Comparison of ENCODE assay signal across 12 cellular contexts in the genomic region with DNA sequence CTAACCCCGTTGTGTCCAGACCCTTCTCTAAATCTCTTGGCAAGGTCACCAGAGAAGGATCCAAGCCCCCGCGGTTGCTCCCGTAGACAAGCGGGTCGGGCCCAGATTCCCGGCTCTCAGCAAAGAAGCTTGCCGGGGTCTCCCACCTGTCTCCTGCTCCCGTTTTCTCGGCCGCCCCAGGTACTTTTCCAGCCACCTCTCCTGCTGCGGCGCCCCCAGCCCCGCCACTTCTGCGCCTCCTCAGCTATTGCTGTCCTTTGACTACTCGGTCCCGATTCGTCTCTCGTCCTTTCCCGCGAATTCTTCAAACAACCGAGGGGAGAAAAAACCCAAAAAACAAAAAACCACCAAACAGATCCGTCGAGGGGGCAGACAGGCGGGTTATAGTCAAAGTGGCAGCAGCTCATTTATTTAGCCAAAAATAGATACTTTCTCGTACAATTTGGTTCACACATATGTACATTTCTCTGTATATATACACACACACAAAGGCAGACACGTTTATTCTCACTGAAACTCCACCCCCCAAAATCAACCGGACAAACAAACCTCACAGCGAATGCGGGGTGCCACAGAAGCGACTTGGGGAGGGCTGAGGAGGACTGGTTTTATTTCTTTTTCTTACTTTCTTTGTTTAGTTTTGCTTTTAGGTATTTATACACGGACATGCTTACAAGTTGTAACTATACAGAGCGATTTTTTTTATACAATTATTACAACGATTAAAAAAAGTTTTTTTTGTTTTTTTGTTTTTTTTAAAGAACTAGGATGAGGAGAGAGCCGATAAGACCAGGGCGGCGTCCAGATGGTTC. TPM values are rescaled to one million over a fixed set of nuclear protein-coding genes. Genes with fewer than 3 reads are reported as not detected.
DNase-seq lines count a peak whose midpoint lies in the region; ATAC-seq and TF ChIP-seq lines count a peak whose summit lies in the region.
"Had no signal": no experiment of that assay in that cellular context is flagged by ENCODE, and none has a peak within 500 bp of the region (broad histone marks: within the 10 kb centered on the region; RNA-seq: fewer than 3 reads in every experiment).

No MANE protein-coding gene starts in this region.

- H3K36me3 ChIP-seq in iPS-18a (ENCODE audit: control insufficient read depth, low read depth, low read length) = no peaks in the 10 kb centered on the region
- H3K36me3 ChIP-seq in smooth muscle cell (ENCODE audit: low read depth) = no peaks in the 10 kb centered on the region
- no peaks in the 10 kb centered on the region for H3K36me3 ChIP-seq in testis (ENCODE audit: low read depth, missing control alignments)
- H3K36me3 ChIP-seq in WERI-Rb-1 = no peaks in the 10 kb centered on the region
- H3K36me3 ChIP-seq: neutrophil had no signal

- H3K9ac ChIP-seq in iPS-18a (ENCODE audit: low read length) = no peak overlapping the region
- no peak overlapping the region for H3K9ac ChIP-seq in smooth muscle cell (ENCODE audit: low read depth)

- no peaks in the 10 kb centered on the region for H3K9me3 Mint-ChIP-seq in activated naive CD4-positive, alpha-beta T cell treated with anti-CD3 and anti-CD28 coated beads, Interleukin-2, amount 50 U/mL, for 24 hours
- no peaks in the 10 kb centered on the region for H3K9me3 Mint-ChIP-seq in T-helper 2 cell treated with Interferon-gamma antibody and Interleukin-4, amounts not matched to agents 5 μg/mL and 100 μg/mL, for 36 hours

- H3K4me1 ChIP-seq in iPS-18a (ENCODE audit: control insufficient read depth, low read depth, low read length) (peaks cover 12% of the 10 kb centered on the region), smooth muscle cell (ENCODE audit: low read depth) (peaks cover 10% of the 10 kb centered on the region), testis (peaks cover 21% of the 10 kb centered on the region)

- no peak overlapping the region for H2AFZ ChIP-seq in smooth muscle cell (ENCODE audit: low read depth)

- H3K27me3 Mint-ChIP-seq in activated naive CD4-positive, alpha-beta T cell treated with anti-CD3 and anti-CD28 coated beads, Interleukin-2, amount 50 U/mL, for 24 hours = peaks cover 43% of the 10 kb centered on the region
- H3K27me3 Mint-ChIP-seq in T-helper 2 cell treated with Interferon-gamma antibody and Interleukin-4, amounts not matched to agents 5 μg/mL and 100 μg/mL, for 36 hours (ENCODE audit: low read depth) = peaks cover 67% of the 10 kb centered on the region

- 13% methylated on average over 31 of the region's 37 CpGs for WGBS in smooth muscle cell (ENCODE audit: low lambda C conversion rate)
- WGBS in testis, 2 donors = 16 to 18% methylated on average over 37 of the region's 37 CpGs

- no peak for DNase-seq in activated naive CD4-positive, alpha-beta T cell treated with Interleukin-2 at 50 U/mL for 16 hours
- DNase-seq in T-helper 2 cell treated with Interferon-gamma antibody and Interleukin-4, amounts not matched to agents 5 μg/mL and 100 μg/mL, for 36 hours (ENCODE audit: low spot score) = no peak
- no peak for DNase-seq in smooth muscle cell (lab: John Stamatoyannopoulos, UW; ENCODE audit: unreplicated experiment)
- no peak for DNase-seq in testis
- DNase-seq in WERI-Rb-1 = no peak
- DNase-seq: CD4-positive, CD25-positive, alpha-beta regulatory T cell; NCI-H446; T-helper 9 cell had no signal

- peak overlapping the region; percentile 91 for H3K4me3 ChIP-seq in iPS-18a (ENCODE audit: low read length)
- H3K4me3 ChIP-seq in smooth muscle cell = peak overlapping the region; percentile 56
- H3K4me3 ChIP-seq in testis = no peak overlapping the region
- no peak overlapping the region for H3K4me3 ChIP-seq in WERI-Rb-1 (ENCODE audit: low read depth, low read length)

- peak overlapping the region; percentile 84 for H3K4me2 ChIP-seq in smooth muscle cell

- intact Hi-C loops in testis (cut with DNase I; ENCODE audit: low total_unique reads) = no loop called here

- peak overlapping the region; percentile 51 for H3K4me3 Mint-ChIP-seq in activated naive CD4-positive, alpha-beta T cell treated with anti-CD3 and anti-CD28 coated beads, Interleukin-2, amount 50 U/mL, for 24 hours
- peak overlapping the region; percentile 28 for H3K4me3 Mint-ChIP-seq in T-helper 2 cell treated with Interferon-gamma antibody and Interleukin-4, amounts not matched to agents 5 μg/mL and 100 μg/mL, for 36 hours

- no peaks in the 10 kb centered on the region for H4K20me1 ChIP-seq in smooth muscle cell (ENCODE audit: low read depth)

- peaks cover 24% of the 10 kb centered on the region for H3K4me1 Mint-ChIP-seq in activated naive CD4-positive, alpha-beta T cell treated with anti-CD3 and anti-CD28 coated beads, Interleukin-2, amount 50 U/mL, for 24 hours
- H3K4me1 Mint-ChIP-seq in T-helper 2 cell treated with Interferon-gamma antibody and Interleukin-4, amounts not matched to agents 5 μg/mL and 100 μg/mL, for 36 hours (ENCODE audit: low read depth) = peaks cover 21% of the 10 kb centered on the region

- TF ChIP-seq CTCF in smooth muscle cell (IDR thresholded peaks at IDR 0.05; ENCODE audit: borderline replicate concordance, insufficient read depth, poor library complexity, severe bottlenecking) = no peak
- TF ChIP-seq CTCF in testis (IDR thresholded peaks at IDR 0.05) = no peak
- no peak for TF ChIP-seq CTCF in WERI-Rb-1 (IDR thresholded peaks at IDR 0.05; ENCODE audit: low read depth, low read length)

- H3F3A ChIP-seq in smooth muscle cell (ENCODE audit: low read depth) = no peaks in the 10 kb centered on the region

- no peak overlapping the region for H3K27ac Mint-ChIP-seq in activated naive CD4-positive, alpha-beta T cell treated with anti-CD3 and anti-CD28 coated beads, Interleukin-2, amount 50 U/mL, for 24 hours
- peak overlapping the region; percentile 74 for H3K27ac Mint-ChIP-seq in T-helper 2 cell treated with Interferon-gamma antibody and Interleukin-4, amounts not matched to agents 5 μg/mL and 100 μg/mL, for 36 hours

- no peak for ATAC-seq in HG03378 (IDR thresholded peaks at IDR 0.05; ENCODE audit: unreplicated experiment)

- TF ChIP-seq POLR2A in testis (IDR thresholded peaks at IDR 0.05) = no peak

- H3K27me3 ChIP-seq in iPS-18a (ENCODE audit: control insufficient read depth, insufficient read depth, low read length) (peaks cover 82% of the 10 kb centered on the region), smooth muscle cell (ENCODE audit: low read depth) (peaks cover 73% of the 10 kb centered on the region), testis (no peaks in the 10 kb centered on the region), WERI-Rb-1 (ENCODE audit: insufficient read depth, low read depth, severe bottlenecking) (peaks cover 28% of the 10 kb centered on the region)

- H3K27ac ChIP-seq in iPS-18a (ENCODE audit: low read length) (no peak overlapping the region), smooth muscle cell (ENCODE audit: low read depth) (no peak overlapping the region), testis (no peak overlapping the region), WERI-Rb-1 (no peak overlapping the region)
- H3K27ac ChIP-seq: neutrophil had no signal

- H3K9me3 ChIP-seq in iPS-18a (ENCODE audit: control insufficient read depth, low read depth, low read length) (no peaks in the 10 kb centered on the region), smooth muscle cell (replicated peaks; ENCODE audit: low read depth) (no peaks in the 10 kb centered on the region), testis (no peaks in the 10 kb centered on the region), WERI-Rb-1 (ENCODE audit: severe bottlenecking) (no peaks in the 10 kb centered on the region)
- H3K9me3 ChIP-seq: neutrophil had no signal

- no peaks in the 10 kb centered on the region for H3K79me2 ChIP-seq in smooth muscle cell (ENCODE audit: low read depth)

- no peaks in the 10 kb centered on the region for H3K36me3 Mint-ChIP-seq in activated naive CD4-positive, alpha-beta T cell treated with anti-CD3 and anti-CD28 coated beads, Interleukin-2, amount 50 U/mL, for 24 hours
- H3K36me3 Mint-ChIP-seq in T-helper 2 cell treated with Interferon-gamma antibody and Interleukin-4, amounts not matched to agents 5 μg/mL and 100 μg/mL, for 36 hours (ENCODE audit: low read depth) = peaks cover 5% of the 10 kb centered on the region
- H3K36me3 Mint-ChIP-seq: CD4-positive, CD25-positive, alpha-beta regulatory T cell had no signal

RNA-seq across cellular contexts. Expression of a gene that starts 3.5 kb away (rescaled TPM):
- 0.49 and 4.9 TPM in 2 replicates for total RNA-seq in smooth muscle cell
- polyA plus RNA-seq in smooth muscle cell = 1.1 and 3.1 TPM in 2 replicates
- total RNA-seq in testis = 1 to 10 TPM; 1.2 to 1.6 TPM
- polyA plus RNA-seq in testis (ENCODE audit: insufficient read depth, low read depth, low replicate concordance) = 1.2 TPM
- total RNA-seq: CD4-positive, CD25-positive, alpha-beta regulatory T cell had no signal
- polyA plus RNA-seq: CD4-positive, CD25-positive, alpha-beta regulatory T cell had no signal

Comparison
In these comparisons a context has a peak if more than half of its experiments do, and no peak if none do; other contexts are left out.
1. H3K4me3 ChIP-seq: peak in iPS-18a (single experiment) and smooth muscle cell (single experiment); none in testis (0 of 2) and WERI-Rb-1 (single experiment).